1 cellular context compared by ENCODE assay signal in the genomic region with DNA sequence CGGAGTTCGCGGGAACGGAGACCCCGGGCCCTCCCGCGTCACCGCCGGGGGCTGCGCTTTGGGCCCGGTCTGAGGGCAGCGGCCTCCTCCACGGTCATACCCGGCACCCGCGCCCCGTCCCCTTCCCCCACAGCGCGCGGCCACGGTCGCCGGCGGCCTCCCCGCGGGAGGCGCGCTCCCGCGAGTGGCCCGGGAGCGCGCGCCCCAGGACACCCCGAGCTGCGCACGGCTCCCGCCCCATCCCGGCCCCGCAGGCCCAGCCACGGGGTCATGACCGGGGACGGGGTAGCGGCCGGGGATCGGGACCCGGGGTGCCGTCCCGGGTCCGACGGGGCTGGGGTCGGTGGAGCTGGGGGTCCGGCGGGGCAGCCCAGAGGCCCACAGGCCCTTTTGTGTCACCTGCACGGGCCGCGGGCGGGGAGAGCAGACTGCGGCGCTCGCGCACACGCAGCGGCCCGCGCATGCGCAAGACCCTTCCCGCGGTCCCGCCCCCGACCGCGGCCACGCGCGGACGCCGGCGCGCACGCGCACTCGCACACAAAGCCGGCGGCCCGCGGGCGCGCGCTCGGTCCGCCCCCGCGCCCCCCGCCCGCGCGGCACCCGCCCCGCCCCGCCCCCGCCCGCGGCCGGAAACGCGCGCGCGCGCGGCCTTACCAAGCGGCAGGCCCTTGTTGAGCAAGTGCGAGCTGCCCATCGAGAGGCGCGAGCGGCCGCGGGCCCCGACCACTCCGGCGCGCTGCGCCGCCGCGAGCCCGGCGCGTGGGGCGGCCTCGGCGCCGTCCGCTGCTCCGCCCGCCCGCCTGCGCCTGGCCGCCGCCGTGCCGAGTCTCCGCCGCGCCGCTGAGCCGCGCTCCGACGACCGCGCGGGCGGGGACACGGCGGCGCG.
TF ChIP-seq lines count a peak whose summit lies in the region.

A gene (minus strand): TSS at position 869 of the 886 bp plus-strand sequence. CDS start 7,799 bp downstream, outside the sequence.

TF ChIP-seq in HEK293, 187 proteins besides CTCF, POLR2A, EP300 and RAD21 (continued from another document):
- TF ChIP-seq ZNF169 (tag by site-specific recombination; IDR thresholded peaks at IDR 0.05) (no peak), YY1 (tag by site-specific recombination; IDR thresholded peaks at IDR 0.05) (0 out of 2 replicates have a peak, but pooled peaks have one; percentile 5), ZNF292 (tag by site-specific recombination; IDR thresholded peaks at IDR 0.05; ENCODE audit: borderline replicate concordance, low read depth) (no peak)
